ENCODE assay signal across 8 cellular contexts in genomic region chr5:109691248-109691574, GRCh38. TPM values are rescaled to one million over a fixed set of nuclear protein-coding genes. Genes with fewer than 3 reads are reported as not detected.
A peak's percentile ranks its signal among the peaks of the same experiment; 100 is the strongest.
DNase-seq lines count a peak whose midpoint lies in the region; ATAC-seq, FAIRE-seq and TF ChIP-seq lines count a peak whose summit lies in the region.

No MANE protein-coding gene starts in this region.

- H3K27ac ChIP-seq in HUES48 (ENCODE audit: low read depth, low read length) (no peak overlapping the region), K562 (ENCODE audit: extremely low read depth, low read depth, low read length) (peak overlapping the region; percentile 92; the same call in 2 of the 3 replicates), mesodermal cell (ENCODE audit: low read depth, low read length, severe bottlenecking) (peak overlapping the region; percentile 88)

- no peak for TF ChIP-seq CTCF in AG04449 (IDR thresholded peaks at IDR 0.05; ENCODE audit: insufficient read depth, low read length, missing control alignments)
- 0 out of 6 replicates have a peak, but pooled peaks of 1 of the 3 experiments have one; percentile 15 for TF ChIP-seq CTCF in K562 (IDR thresholded peaks at IDR 0.05 in 2 of 3, conservative IDR thresholded peaks at IDR 0.05 in 1 of 3; ENCODE audit: insufficient read depth in 2 of 3, low read depth in 1 of 3, low read length in 3 of 3)

- 0% methylated on average over 11 of the region's 11 CpGs for WGBS in K562 (ENCODE audit: insufficient coverage, low coverage, missing lambda C conversion rate)
- WGBS in mesodermal cell (ENCODE audit: insufficient coverage in 2 of 2), 2 experiments = 0 to 2% methylated on average over 6 to 7 of the region's 11 CpGs

- peaks cover 13% of the 10 kb centered on the region; the same call in 1 of the 2 replicates for H4K20me1 ChIP-seq in K562 (replicated peaks; ENCODE audit: control insufficient read depth, insufficient read depth, low read length)

- CTCF ChIA-PET in AG04449 (lab: Yijun Ruan, JAX) = interaction anchor here (0.7 to 2.0 kb wide), 9 partner anchors 10 to 934 kb away, joined by 3 to 8 read pairs (median 3); no protein-coding TSS in a partner anchor
- CTCF ChIA-PET in K562 (lab: Yijun Ruan, JAX; ENCODE audit: low intra/inter-chr PET ratio) = interaction anchor here (0.6 kb wide), 1 partner anchor 126 kb away, joined by 3 read pairs; no protein-coding TSS in a partner anchor

- H3K9me1 ChIP-seq in K562 (ENCODE audit: control insufficient read depth, insufficient read depth, low read length) = no peaks in the 10 kb centered on the region

- DNase-seq in AG04449 (ENCODE audit: low read depth, low spot score) = no peak
- DNase-seq in K562 (ENCODE audit: extremely low read depth in 1 of 4, low spot score in 3 of 4) = no peak
- DNase-seq in HPDE6-E6E7 (ENCODE audit: extremely low spot score) = no peak
- DNase-seq in HuH-7 (ENCODE audit: low spot score) = no peak

- no peaks in the 10 kb centered on the region for H3K27me3 ChIP-seq in HUES48 (ENCODE audit: control insufficient read depth, insufficient read depth, low read length)
- H3K27me3 ChIP-seq in K562 (ENCODE audit: control insufficient read depth in 2 of 2, insufficient read depth in 2 of 2, low read length in 2 of 2) = no peaks in the 10 kb centered on the region

- H3K9ac ChIP-seq in HUES48 (ENCODE audit: low read depth, low read length) (peak overlapping the region; percentile 80), K562 (ENCODE audit: insufficient read depth in 1 of 2, low read depth in 2 of 2, low read length in 2 of 2) (peak overlapping the region; percentile 75 to 99)

- H3K79me2 ChIP-seq in K562 (ENCODE audit: control insufficient read depth, insufficient read depth, low read length) = peaks cover 63% of the 10 kb centered on the region

- no peaks in the 10 kb centered on the region for H3K36me3 ChIP-seq in HUES48 (ENCODE audit: control insufficient read depth, insufficient read depth, low read length)
- H3K36me3 ChIP-seq in K562 (ENCODE audit: control insufficient read depth, insufficient read depth, low read length) = no peaks in the 10 kb centered on the region
- peaks cover 6% of the 10 kb centered on the region for H3K36me3 ChIP-seq in mesodermal cell (ENCODE audit: control insufficient read depth, insufficient read depth, low read length)

- peak overlapping the region; percentile 87 for H3K4me2 ChIP-seq in K562 (ENCODE audit: insufficient read depth, low read length)

- TF ChIP-seq POLR2A in K562 (conservative IDR thresholded peaks at IDR 0.05) = no peak

- H3K4me1 ChIP-seq in HUES48 (ENCODE audit: control insufficient read depth, insufficient read depth, low read length) (peaks cover 41% of the 10 kb centered on the region), K562 (replicated peaks in 1 of 2; ENCODE audit: control insufficient read depth in 2 of 2, insufficient read depth in 2 of 2, low read length in 2 of 2) (peaks cover 26 to 30% of the 10 kb centered on the region in 2 experiments), mesodermal cell (ENCODE audit: control insufficient read depth, insufficient read depth, low read length, poor library complexity, severe bottlenecking) (peaks cover 18% of the 10 kb centered on the region)

- BruUV-seq in K562 (replicated peaks; lab: Mats Ljungman, UMichigan) = TSS peak; percentile 58

- peak overlapping the region; percentile 86 for H2AFZ ChIP-seq in K562 (ENCODE audit: low read depth, low read length)

- ATAC-seq in K562 (peak; percentile 6), HG03280 (IDR thresholded peaks at IDR 0.05; ENCODE audit: unreplicated experiment) (no peak), HG03342 (IDR thresholded peaks at IDR 0.05; ENCODE audit: unreplicated experiment) (no peak)

- TF ChIP-seq RAD21 in K562 (CRISPR knock-in tag; conservative IDR thresholded peaks at IDR 0.05 in 1 of 2, IDR thresholded peaks at IDR 0.05 in 1 of 2) = no peak

- intact Hi-C loops in K562 (cut with micrococcal nuclease) = loop anchor here (2.0 to 10.0 kb wide), 3 partner anchors 119 to 264 kb away; no protein-coding TSS in a partner anchor

- POLR2A ChIA-PET in AG04449 (lab: Yijun Ruan, JAX) = no interaction called here
- POLR2A ChIA-PET in K562 (lab: Yijun Ruan, JAX) = interaction anchor here (0.6 to 2.2 kb wide), 9 partner anchors 10 to 334 kb away, joined by 3 to 15 read pairs (median 4); no protein-coding TSS in a partner anchor

- H3K9me3 ChIP-seq in HUES48 (ENCODE audit: control insufficient read depth, insufficient read depth, low read length) (no peaks in the 10 kb centered on the region), K562 (replicated peaks; ENCODE audit: control insufficient read depth, insufficient read depth, low read depth, low read length) (no peaks in the 10 kb centered on the region), mesodermal cell (ENCODE audit: control insufficient read depth, low read length) (peaks cover 11% of the 10 kb centered on the region)

- H3K4me3 ChIP-seq in AG04449 (ENCODE audit: low read depth, low read length) = peak overlapping the region; percentile 85
- H3K4me3 ChIP-seq in HUES48 (ENCODE audit: low read depth, low read length) = peak overlapping the region; percentile 96
- H3K4me3 ChIP-seq in K562 = peak overlapping the region; percentile 91
- H3K4me3 ChIP-seq in mesodermal cell (ENCODE audit: extremely low read depth, insufficient read depth, low read length, poor library complexity, severe bottlenecking) = peak overlapping the region; percentile 96

- TF ChIP-seq EP300 in K562 (IDR thresholded peaks at IDR 0.05; ENCODE audit: low read length) = no peak

- FAIRE-seq in K562 (lab: Jason Lieb, UNC) = peak; percentile 66

- in situ Hi-C loops in K562 (cut with MboI) = no loop called here

TF ChIP-seq in K562, 482 proteins besides CTCF, POLR2A, EP300 and RAD21 (continues in another document):
- no peak for TF ChIP-seq ZNF184 (CRISPR knock-in tag; IDR thresholded peaks at IDR 0.05)
- TF ChIP-seq MAFF (IDR thresholded peaks at IDR 0.05; ENCODE audit: low read length) = no peak
- TF ChIP-seq CHD4 (IDR thresholded peaks at IDR 0.05; ENCODE audit: insufficient read depth, insufficient replicate concordance, low read depth, low read length, poor library complexity, severe bottlenecking) = no peak
- TF ChIP-seq ZC3H4 (CRISPR knock-in tag; IDR thresholded peaks at IDR 0.05; ENCODE audit: borderline replicate concordance) = no peak
- no peak for TF ChIP-seq ASH1L (IDR thresholded peaks at IDR 0.05; ENCODE audit: borderline replicate concordance, low read depth, partially characterized antibody)
- TF ChIP-seq MXD1 (CRISPR knock-in tag; IDR thresholded peaks at IDR 0.05; ENCODE audit: borderline replicate concordance, poor library complexity, severe bottlenecking) = no peak
- no peak for TF ChIP-seq ZFPM2 (CRISPR knock-in tag; IDR thresholded peaks at IDR 0.05)
- no peak for TF ChIP-seq ZNF121 (CRISPR knock-in tag; conservative IDR thresholded peaks at IDR 0.05)
- TF ChIP-seq E2F5 (CRISPR knock-in tag; IDR thresholded peaks at IDR 0.05) = no peak
- no peak for TF ChIP-seq USF2 (CRISPR knock-in tag; IDR thresholded peaks at IDR 0.05)
- no peak for TF ChIP-seq TCFL5 (CRISPR knock-in tag; conservative IDR thresholded peaks at IDR 0.05)
- TF ChIP-seq TBL1XR1 (IDR thresholded peaks at IDR 0.05; ENCODE audit: low read length in 2 of 2) = no peak
- no peak for TF ChIP-seq ZBTB7A (IDR thresholded peaks at IDR 0.05; ENCODE audit: borderline replicate concordance, control insufficient read depth, low read depth, low read length)
- no peak for TF ChIP-seq BCOR (IDR thresholded peaks at IDR 0.05)
- no peak for TF ChIP-seq MCM3 (IDR thresholded peaks at IDR 0.05)
- no peak for TF ChIP-seq SMARCA4 (IDR thresholded peaks at IDR 0.05)
- TF ChIP-seq SMAD1 (IDR thresholded peaks at IDR 0.05; ENCODE audit: low read depth, low read length, partially characterized antibody) = no peak

RNA-seq across cellular contexts. Expression of gene MAN2A1, which starts 1.5 kb away (rescaled TPM):
- total RNA-seq in K562 (2011; cell fraction: chromatin; rRNA removed; ENCODE audit: low replicate concordance) = 49.3 and 133 TPM in 2 replicates
- 34.5 and 44.9 TPM in 2 replicates for total RNA-seq in K562 (2011; cell fraction: nucleolus; rRNA removed)
- 56.6 and 71.8 TPM in 2 replicates for total RNA-seq in K562 (2011; cell fraction: nucleoplasm; rRNA removed)
- total RNA-seq in K562 (2014; rRNA removed) (18.7 and 20.9 TPM in 2 replicates), K562 (2014; rRNA removed; fragmentation: Illumina TruSeq; extraction: Trizol) (32.0 and 33.4 TPM in 2 replicates), K562 (2015; rRNA removed; fragmentation: Illumina TruSeq; extraction: Trizol) (28.9 and 29.0 TPM in 2 replicates), K562 (2021) (25.8 and 25.9 TPM in 2 replicates)
- polyA plus RNA-seq in K562 (2011; rRNA removed) (26.0 and 31.4 TPM in 2 replicates), K562 (2014; fragmentation: Illumina TruSeq; extraction: Trizol) (15.4 and 19.8 TPM in 2 replicates), K562 (2014; fragmentation: Nextera tagmentation; extraction: Ambion mirVana) (1 to 10 TPM; 5.2 to 8.2 TPM), K562 (2014; rRNA removed) (10.9 and 15.1 TPM in 2 replicates)
- polyA plus RNA-seq in K562 (2011; cell fraction: cytosol; rRNA removed) = 6.3 and 9.5 TPM in 2 replicates
- polyA plus RNA-seq in K562 (2011; cell fraction: nucleus; rRNA removed) = 34.5 and 43.8 TPM in 2 replicates
- polyA plus RNA-seq in K562 (2012) = 11.9 and 17.3 TPM in 2 replicates
- polyA minus RNA-seq in K562 (2011; rRNA and poly(A)+ RNA removed) = 76.8 and 82.8 TPM in 2 replicates
- 20.2 and 32.8 TPM in 2 replicates for polyA minus RNA-seq in K562 (2011; cell fraction: cytosol; rRNA and poly(A)+ RNA removed)
- 87.9 and 133 TPM in 2 replicates for polyA minus RNA-seq in K562 (2011; cell fraction: nucleus; rRNA and poly(A)+ RNA removed)
- polyA plus RNA-seq in mesodermal cell (2013, experiment 1 of 2) = 146 TPM
- polyA plus RNA-seq in mesodermal cell (2013, experiment 2 of 2) = 157 TPM
